In the genomic region with DNA sequence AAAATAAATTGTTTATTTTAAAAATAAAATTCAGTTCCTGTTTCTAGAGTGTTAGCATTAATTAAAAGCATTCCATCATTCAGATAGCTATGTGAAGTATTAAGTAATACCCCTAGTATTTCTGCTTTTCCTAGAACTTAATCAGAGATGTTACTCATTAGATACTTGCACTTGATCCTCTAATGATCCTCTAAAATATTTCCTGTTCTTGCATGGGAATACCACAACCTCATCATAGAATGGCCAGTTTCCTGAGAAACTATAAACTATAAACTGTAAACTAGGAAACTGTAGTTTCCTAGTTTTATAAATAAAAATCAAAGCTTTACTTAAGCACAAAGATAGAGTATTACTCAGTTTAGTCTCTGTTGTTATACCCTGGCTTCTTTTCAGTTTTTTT, we compare ENCODE assay signal across 22 cellular contexts.
"Had no signal": no experiment of that assay in that cellular context is flagged by ENCODE, and none has a peak within 500 bp of the region (broad histone marks: within the 10 kb centered on the region; RNA-seq: fewer than 3 reads in every experiment).

No MANE protein-coding gene starts in this region.

- H3K9ac ChIP-seq: neural progenitor cell had no signal

- H3K36me3 ChIP-seq: gastrocnemius medialis, pancreas had no signal

- H3K4me3 Mint-ChIP-seq: natural killer cell treated with Interleukin-12 subunit alpha and Interleukin-12 subunit beta and Interleukin-15 and Interleukin-18, amount 100 ng/mL, for 72 hours; neural progenitor cell; stimulated activated effector memory CD8-positive, alpha-beta T cell treated with anti-CD3 and anti-CD28 coated beads, Interleukin-12 subunit alpha, Interleukin-12 subunit beta, amount 100 ng/mL, for 72 hours; type B pancreatic cell had no signal

- H3K27me3 Mint-ChIP-seq: natural killer cell treated with Interleukin-12 subunit alpha and Interleukin-12 subunit beta and Interleukin-15 and Interleukin-18, amount 100 ng/mL, for 72 hours; progenitor cell of endocrine pancreas; type B pancreatic cell had no signal

- H3K27ac Mint-ChIP-seq: natural killer cell treated with Interleukin-12 subunit alpha and Interleukin-12 subunit beta and Interleukin-15 and Interleukin-18, amount 100 ng/mL, for 72 hours; neural progenitor cell; progenitor cell of endocrine pancreas; stimulated activated effector memory CD8-positive, alpha-beta T cell treated with anti-CD3 and anti-CD28 coated beads, Interleukin-12 subunit alpha, Interleukin-12 subunit beta, amount 100 ng/mL, for 72 hours; type B pancreatic cell had no signal

- H3K9me3 Mint-ChIP-seq: natural killer cell treated with Interleukin-12 subunit alpha and Interleukin-12 subunit beta and Interleukin-15 and Interleukin-18, amount 100 ng/mL, for 72 hours; neural progenitor cell; stimulated activated effector memory CD8-positive, alpha-beta T cell treated with anti-CD3 and anti-CD28 coated beads, Interleukin-12 subunit alpha, Interleukin-12 subunit beta, amount 100 ng/mL, for 72 hours; type B pancreatic cell had no signal

- H3K27me3 ChIP-seq: gastrocnemius medialis, neural progenitor cell, pancreas, suprapubic skin, thyroid gland had no signal

- ATAC-seq: esophagus mucosa; gastrocnemius medialis; left colon; left ventricle myocardium superior; mucosa of descending colon; natural killer cell treated with Interleukin-12 subunit alpha and Interleukin-12 subunit beta and Interleukin-15 and Interleukin-18, amount 100 ng/mL, for 72 hours; pancreas; right cardiac atrium; stimulated activated effector memory CD8-positive, alpha-beta T cell treated with anti-CD3 and anti-CD28 coated beads, Interleukin-12 subunit alpha, Interleukin-12 subunit beta, amount 100 ng/mL, for 72 hours; stimulated activated naive CD8-positive, alpha-beta T cell treated with anti-CD3 and anti-CD28 coated beads, Interleukin-15, Interleukin-2, amounts not matched to agents 100 U/mL and 50 U/mL, for 24 hours had no signal

- DNase-seq: effector CD4-positive, alpha-beta T cell; gastrocnemius medialis; left colon; left ventricle myocardium superior; mucosa of descending colon; nucleus accumbens; pancreas; right cardiac atrium; stimulated activated CD4-positive, alpha-beta T cell treated with anti-CD3 and anti-CD28 coated beads, Interleukin-4, amount 100 ng/mL, for 1 hour; stimulated activated CD8-positive, alpha-beta memory T cell treated with anti-CD3 and anti-CD28 coated beads, Interleukin-4, amount 100 ng/mL, for 48 hours; stimulated activated naive CD8-positive, alpha-beta T cell treated with anti-CD3 and anti-CD28 coated beads, Interleukin-15, Interleukin-2, amounts not matched to agents 100 U/mL and 50 U/mL, for 24 hours; thyroid gland had no signal

- H3K9me3 ChIP-seq: gastrocnemius medialis, mucosa of descending colon, pancreas, suprapubic skin, thyroid gland had no signal

- H3K27ac ChIP-seq: coronary artery, gastrocnemius medialis, neural progenitor cell, pancreas, suprapubic skin, thyroid gland had no signal

- H3K36me3 Mint-ChIP-seq: natural killer cell treated with Interleukin-12 subunit alpha and Interleukin-12 subunit beta and Interleukin-15 and Interleukin-18, amount 100 ng/mL, for 72 hours had no signal

- H3K4me3 ChIP-seq: coronary artery, gastrocnemius medialis, lung, mucosa of descending colon, neural progenitor cell, pancreas, smooth muscle cell, suprapubic skin, thyroid gland had no signal

- H3K4me1 ChIP-seq: pancreas had no signal
